Comparison of ENCODE assay signal across 13 cellular contexts in the genomic region with DNA sequence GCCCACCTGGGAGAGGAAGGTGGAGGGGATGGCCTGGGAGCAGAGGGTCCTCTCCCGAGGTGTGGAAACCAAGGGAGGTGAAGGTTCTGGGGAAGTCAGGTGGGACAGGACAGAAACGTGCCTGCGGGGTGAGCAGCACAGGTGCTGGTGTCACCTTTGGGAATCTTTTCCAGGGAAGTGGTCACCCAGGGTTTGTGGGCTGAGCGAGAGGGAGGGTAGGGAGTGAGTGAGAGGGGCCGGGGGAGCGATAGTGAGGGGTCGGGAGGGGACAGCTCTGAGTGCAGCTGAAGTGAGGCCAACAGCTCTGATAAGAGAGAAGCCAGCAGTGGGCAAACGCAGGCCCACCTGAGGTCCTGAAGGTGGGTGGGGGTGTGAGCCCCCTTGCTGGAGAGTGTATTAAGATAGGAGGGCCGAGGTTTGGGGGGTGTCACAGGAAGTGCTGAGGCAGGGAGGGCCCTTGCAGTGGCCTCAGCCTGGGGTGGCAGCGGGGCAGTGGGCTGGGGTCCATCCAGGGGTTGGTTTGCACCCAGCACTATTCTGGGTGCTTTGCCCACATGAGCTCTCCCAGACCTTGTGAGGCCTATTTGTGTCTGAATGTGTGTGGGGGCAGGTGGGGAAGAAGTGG. TPM values are rescaled to one million over a fixed set of nuclear protein-coding genes. Genes with fewer than 3 reads are reported as not detected.
A peak's percentile ranks its signal among the peaks of the same experiment; 100 is the strongest.
DNase-seq lines count a peak whose midpoint lies in the region; ATAC-seq and TF ChIP-seq lines count a peak whose summit lies in the region.
"Had no signal": no experiment of that assay in that cellular context is flagged by ENCODE, and none has a peak within 500 bp of the region (broad histone marks: within the 10 kb centered on the region; RNA-seq: fewer than 3 reads in every experiment).

No MANE protein-coding gene starts in this region.

- no peak for ATAC-seq in CD4-positive, alpha-beta T cell (ENCODE audit: poor library complexity)
- ATAC-seq in T-helper 17 cell = no peak

- no peak for TF ChIP-seq CTCF in CD4-positive, alpha-beta T cell (IDR thresholded peaks at IDR 0.05)

- H3K27ac Mint-ChIP-seq in CD4-positive, alpha-beta T cell = no peak overlapping the region
- no peak overlapping the region for H3K27ac Mint-ChIP-seq in T-helper 17 cell
- H3K27ac Mint-ChIP-seq: stimulated activated naive B cell treated with anti-CD40 and anti-IgM and Interleukin-4, amounts not matched to agents 10 μg/mL and 1 μg/mL and 100 μg/mL, for 72 hours had no signal

- H3K9me3 ChIP-seq in CD4-positive, alpha-beta T cell (ENCODE audit: control insufficient read depth, low read length) = no peaks in the 10 kb centered on the region
- H3K9me3 ChIP-seq in T-helper 17 cell (ENCODE audit: control insufficient read depth, low read length, poor library complexity, severe bottlenecking) = no peaks in the 10 kb centered on the region
- H3K9me3 ChIP-seq in skeletal muscle tissue (ENCODE audit: control insufficient read depth in 3 of 3, low read length in 3 of 3) = no peaks in the 10 kb centered on the region

- CTCF ChIA-PET in CD4-positive, alpha-beta T cell (lab: Charles Lee) = no interaction called here

- no peak overlapping the region for H3K27ac ChIP-seq in CD4-positive, alpha-beta T cell (ENCODE audit: low read depth, low read length)
- H3K27ac ChIP-seq in skeletal muscle tissue (ENCODE audit: low read depth, low read length) = peak overlapping the region; percentile 79

- POLR2A ChIA-PET in CD4-positive, alpha-beta T cell (lab: Charles Lee) = no interaction called here

- H3K4me3 Mint-ChIP-seq in CD4-positive, alpha-beta T cell = peak overlapping the region; percentile 64
- peak overlapping the region; percentile 39 for H3K4me3 Mint-ChIP-seq in T-helper 17 cell
- H3K4me3 Mint-ChIP-seq: stimulated activated naive B cell treated with anti-CD40 and anti-IgM and Interleukin-4, amounts not matched to agents 10 μg/mL and 1 μg/mL and 100 μg/mL, for 72 hours had no signal

- no peaks in the 10 kb centered on the region for H3K9me3 Mint-ChIP-seq in CD4-positive, alpha-beta T cell

- H3K36me3 ChIP-seq in skeletal muscle tissue (ENCODE audit: control insufficient read depth in 3 of 3, insufficient read depth in 3 of 3, low read length in 3 of 3) = peaks cover 0 to 4% (median 3%) of the 10 kb centered on the region in 3 donors

- H3K4me3 ChIP-seq in skeletal muscle tissue (ENCODE audit: low read length in 3 of 3) = no peak overlapping the region
- H3K4me3 ChIP-seq: smooth muscle cell had no signal

- H3K27me3 ChIP-seq in CD4-positive, alpha-beta T cell (ENCODE audit: control insufficient read depth, insufficient read depth, low read length) = peaks cover 34% of the 10 kb centered on the region
- peaks cover 36 to 47% (median 45%) of the 10 kb centered on the region in 3 donors for H3K27me3 ChIP-seq in skeletal muscle tissue (ENCODE audit: control insufficient read depth in 3 of 3, insufficient read depth in 3 of 3, low read length in 3 of 3)

- H3K4me1 ChIP-seq in skeletal muscle tissue (ENCODE audit: control insufficient read depth in 3 of 3, insufficient read depth in 3 of 3, low read length in 3 of 3) = peaks cover 0 to 8% (median 6%) of the 10 kb centered on the region in 3 donors

- no peak for DNase-seq in CD4-positive, alpha-beta T cell
- DNase-seq in T-helper 17 cell (no peak), iPS-NIHi11 (ENCODE audit: low spot score) (peak; percentile 10), NCI-H345 treated with DMSO at 0.1 percent for 48 hours (lab: John Stamatoyannopoulos, UW; ENCODE audit: unreplicated experiment) (no peak), medulla oblongata (ENCODE audit: extremely low spot score) (no peak), T1000 (lab: John Stamatoyannopoulos, UW) (no peak)
- DNase-seq: activated gamma-delta T cell; mesendoderm; MV-4-11; NCI-H2107; stimulated activated naive B cell treated with anti-CD40 and anti-IgM and Interleukin-4, amounts not matched to agents 10 μg/mL and 1 μg/mL and 100 μg/mL, for 72 hours had no signal

- intact Hi-C loops in CD4-positive, alpha-beta T cell (cut with DNase I, micrococcal nuclease) = no loop called here

- H3K27me3 Mint-ChIP-seq in CD4-positive, alpha-beta T cell = peaks cover 49% of the 10 kb centered on the region
- H3K27me3 Mint-ChIP-seq in T-helper 17 cell = peaks cover 57% of the 10 kb centered on the region

- H3K36me3 Mint-ChIP-seq in CD4-positive, alpha-beta T cell (ENCODE audit: low read depth) = no peaks in the 10 kb centered on the region
- H3K36me3 Mint-ChIP-seq in T-helper 17 cell (ENCODE audit: low read depth) = peaks cover 14% of the 10 kb centered on the region

- peaks cover 16% of the 10 kb centered on the region for H3K4me1 Mint-ChIP-seq in CD4-positive, alpha-beta T cell (ENCODE audit: low read depth)
- H3K4me1 Mint-ChIP-seq in T-helper 17 cell = peaks cover 27% of the 10 kb centered on the region

- H3K9ac ChIP-seq in skeletal muscle tissue (ENCODE audit: low read depth in 1 of 3, low read length in 3 of 3) = no peak overlapping the region

RNA-seq across cellular contexts. Expression of a gene that starts 1.6 kb away (rescaled TPM):
- total RNA-seq in CD4-positive, alpha-beta T cell = not detected
- total RNA-seq in T-helper 17 cell (under 1 TPM in 1 of 2 donors, not detected in 1; 0.07 TPM), skeletal muscle tissue (4.2 TPM)

RNA-seq across cellular contexts. Expression of a gene that starts 43.1 kb away (rescaled TPM):
- total RNA-seq in CD4-positive, alpha-beta T cell = 10 to 100 TPM; 52.3 to 54.4 TPM
- total RNA-seq in T-helper 17 cell (10 to 100 TPM; 59.4 to 64.0 TPM), skeletal muscle tissue (5.2 TPM)
